1 cellular context compared by ENCODE assay signal in genomic region chr22:44154431-44154942, GRCh38.
TF ChIP-seq lines count a peak whose summit lies in the region.

No MANE protein-coding gene starts in this region.

TF ChIP-seq in H1, 55 proteins besides CTCF, POLR2A, EP300 and RAD21 (continued from another document):
- TF ChIP-seq, protein P1, sequence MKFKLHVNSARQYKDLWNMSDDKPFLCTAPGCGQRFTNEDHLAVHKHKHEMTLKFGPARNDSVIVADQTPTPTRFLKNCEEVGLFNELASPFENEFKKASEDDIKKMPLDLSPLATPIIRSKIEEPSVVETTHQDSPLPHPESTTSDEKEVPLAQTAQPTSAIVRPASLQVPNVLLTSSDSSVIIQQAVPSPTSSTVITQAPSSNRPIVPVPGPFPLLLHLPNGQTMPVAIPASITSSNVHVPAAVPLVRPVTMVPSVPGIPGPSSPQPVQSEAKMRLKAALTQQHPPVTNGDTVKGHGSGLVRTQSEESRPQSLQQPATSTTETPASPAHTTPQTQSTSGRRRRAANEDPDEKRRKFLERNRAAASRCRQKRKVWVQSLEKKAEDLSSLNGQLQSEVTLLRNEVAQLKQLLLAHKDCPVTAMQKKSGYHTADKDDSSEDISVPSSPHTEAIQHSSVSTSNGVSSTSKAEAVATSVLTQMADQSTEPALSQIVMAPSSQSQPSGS (IDR thresholded peaks at IDR 0.05; ENCODE audit: low read length): no peak
- TF ChIP-seq TAF7 (optimal IDR thresholded peaks at IDR 0.05; ENCODE audit: borderline replicate concordance, low read depth, low read length): no peak
- no peak for TF ChIP-seq TBP (IDR thresholded peaks at IDR 0.05; ENCODE audit: low read depth, low read length)
- TF ChIP-seq NANOG (IDR thresholded peaks at IDR 0.05; ENCODE audit: insufficient read depth, low read depth, low read length, poor library complexity, severe bottlenecking): no peak
- TF ChIP-seq TEAD4 (IDR thresholded peaks at IDR 0.05; ENCODE audit: low read depth, low read length): no peak
- TF ChIP-seq POU5F1 (IDR thresholded peaks at IDR 0.05; ENCODE audit: low read depth, low read length): no peak
- no peak for TF ChIP-seq SUZ12 (IDR thresholded peaks at IDR 0.05; ENCODE audit: low read length)
- TF ChIP-seq POLR2AphosphoS5 (IDR thresholded peaks at IDR 0.05; ENCODE audit: low read depth, low read length): no peak
- no peak for TF ChIP-seq KDM4A (IDR thresholded peaks at IDR 0.05; ENCODE audit: low read depth, low read length, severe bottlenecking)
- TF ChIP-seq SP2 (IDR thresholded peaks at IDR 0.05; ENCODE audit: low read length): no peak
